In the genomic region with DNA sequence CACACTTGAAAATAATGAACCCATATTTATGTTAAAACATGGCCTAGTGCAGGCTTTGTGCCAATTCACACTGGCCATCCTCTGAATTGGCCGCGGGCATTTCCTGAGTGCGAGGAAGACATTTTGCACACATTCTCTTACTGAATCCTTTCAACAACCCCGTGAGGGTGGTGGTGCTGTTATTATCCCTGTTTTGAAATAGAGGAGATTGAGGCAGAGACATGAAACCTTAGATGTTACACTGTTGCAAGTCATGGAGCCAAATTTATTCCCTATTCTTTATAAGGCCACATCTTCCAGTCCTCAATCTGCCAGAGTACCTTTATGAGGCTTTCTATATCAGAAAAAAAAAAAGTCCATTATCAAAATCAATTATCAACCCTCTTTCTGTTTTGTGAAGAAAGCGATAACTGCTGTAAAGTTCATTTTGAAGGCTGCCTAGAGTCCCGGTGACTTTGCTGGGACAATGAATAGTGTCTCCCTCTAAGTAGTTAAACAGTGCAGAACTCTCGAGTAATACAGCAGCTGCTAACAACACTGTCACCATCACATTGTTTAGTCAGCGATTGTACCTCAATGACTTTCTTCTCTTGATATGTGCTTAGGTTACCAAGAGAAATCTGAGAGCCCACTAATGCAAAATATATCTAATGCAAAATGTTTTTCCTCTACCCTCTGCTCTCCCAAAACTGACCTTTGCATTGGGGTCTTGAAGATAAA, we compare ENCODE assay signal across 27 cellular contexts.
DNase-seq lines count a peak whose midpoint lies in the region; ATAC-seq and TF ChIP-seq lines count a peak whose summit lies in the region.
"Had no signal": no experiment of that assay in that cellular context is flagged by ENCODE, and none has a peak within 500 bp of the region (broad histone marks: within the 10 kb centered on the region; RNA-seq: fewer than 3 reads in every experiment).

No MANE protein-coding gene starts in this region.

- no peak overlapping the region for H3K4me3 ChIP-seq in SK-N-SH (ENCODE audit: low read depth in 2 of 2, low read length in 1 of 2)
- H3K4me3 ChIP-seq: A549; BLaER1 treated with 17β-estradiol and CSF1 and Interleukin-3, amounts not matched to agents 10 nM and 100 nM; GM12878; PC-9 had no signal

- TF ChIP-seq RAD21 in SK-N-SH (IDR thresholded peaks at IDR 0.05; ENCODE audit: low read length): no peak

- no peak for DNase-seq in SK-N-SH
- DNase-seq in NCI-H345 (lab: John Stamatoyannopoulos, UW): peak; percentile 23
- DNase-seq in myocyte (ENCODE audit: low read depth): peak; percentile 24
- DNase-seq in cortex of kidney (lab: John Stamatoyannopoulos, UW): no peak
- no peak for DNase-seq in osteocyte (ENCODE audit: extremely low spot score, unreplicated experiment)
- DNase-seq: AML-193; CD4-positive, alpha-beta T cell; EL; GDM1; Karpas-422; NCI-H1092 treated with DMSO at 0.1 percent for 48 hours; NCI-H1436; NCI-H187; NCI-H2081 treated with DMSO at 0.1 percent for 48 hours; NCI-H524; NCI-H748 treated with DMSO at 0.1 percent for 48 hours; NK-92 treated with Interleukin-12 subunit alpha and Interleukin-12 subunit beta, amount 100 ng/mL, for 24 hours; PC-9; RPMI8226; SW 1271; T-helper 17 cell had no signal

- H3K27me3 Mint-ChIP-seq in osteocyte (ENCODE audit: unreplicated experiment): peaks cover 2% of the 10 kb centered on the region
- H3K27me3 Mint-ChIP-seq: CD4-positive, alpha-beta T cell; T-helper 17 cell had no signal

- POLR2A ChIA-PET in SK-N-SH (lab: Yijun Ruan, JAX): no interaction called here

- no peak for TF ChIP-seq EP300 in SK-N-SH (IDR thresholded peaks at IDR 0.05; ENCODE audit: borderline replicate concordance in 1 of 2, low read depth in 1 of 2, low read length in 1 of 2)

- no peaks in the 10 kb centered on the region for H3K9me3 ChIP-seq in SK-N-SH
- H3K9me3 ChIP-seq: A549; BLaER1 treated with 17β-estradiol and CSF1 and Interleukin-3, amounts not matched to agents 10 nM and 100 nM had no signal

- peaks cover 3% of the 10 kb centered on the region for H3K36me3 Mint-ChIP-seq in osteocyte (ENCODE audit: unreplicated experiment)

- H3K4me1 Mint-ChIP-seq in osteocyte (ENCODE audit: unreplicated experiment): peaks cover 16% of the 10 kb centered on the region
- H3K4me1 Mint-ChIP-seq: T-helper 17 cell had no signal

- H3K79me2 ChIP-seq in SK-N-SH (ENCODE audit: insufficient read depth): no peaks in the 10 kb centered on the region

- no peaks in the 10 kb centered on the region for H3F3A ChIP-seq in SK-N-SH (replicated peaks; ENCODE audit: insufficient read depth)

- H3K36me3 ChIP-seq in SK-N-SH (replicated peaks in 1 of 2; ENCODE audit: control insufficient read depth in 1 of 2, insufficient read depth in 2 of 2, low read length in 1 of 2): no peaks in the 10 kb centered on the region
- H3K36me3 ChIP-seq: BLaER1 treated with 17β-estradiol and CSF1 and Interleukin-3, amounts not matched to agents 10 nM and 100 nM had no signal

- H3K4me3 Mint-ChIP-seq in osteocyte (ENCODE audit: unreplicated experiment): no peak overlapping the region
- H3K4me3 Mint-ChIP-seq: CD4-positive, alpha-beta T cell; T-helper 17 cell had no signal

- TF ChIP-seq CTCF in SK-N-SH (IDR thresholded peaks at IDR 0.05) (no peak), osteocyte (IDR thresholded peaks at IDR 0.05) (no peak)

- H3K27me3 ChIP-seq in SK-N-SH (ENCODE audit: insufficient read depth): peaks cover 18% of the 10 kb centered on the region; the same call in 1 of the 2 replicates
- H3K27me3 ChIP-seq: BLaER1 treated with 17β-estradiol and CSF1 and Interleukin-3, amounts not matched to agents 10 nM and 100 nM had no signal

- H3K27ac Mint-ChIP-seq in osteocyte (ENCODE audit: unreplicated experiment): no peak overlapping the region
- H3K27ac Mint-ChIP-seq: CD4-positive, alpha-beta T cell; T-helper 17 cell had no signal

- no peaks in the 10 kb centered on the region for H4K20me1 ChIP-seq in SK-N-SH (ENCODE audit: insufficient read depth)
- H4K20me1 ChIP-seq: BLaER1 treated with 17β-estradiol and CSF1 and Interleukin-3, amounts not matched to agents 10 nM and 100 nM had no signal

- 20% methylated on average over 8 of the region's 8 CpGs for WGBS in SK-N-SH (ENCODE audit: low lambda C conversion rate)

- H3K9ac ChIP-seq in SK-N-SH: no peak overlapping the region
- H3K9ac ChIP-seq: BLaER1 treated with 17β-estradiol and CSF1 and Interleukin-3, amounts not matched to agents 10 nM and 100 nM had no signal

- H3K4me2 ChIP-seq in SK-N-SH: no peak overlapping the region
- H3K4me2 ChIP-seq: A549, PC-9 had no signal

- no peaks in the 10 kb centered on the region for H3K9me3 Mint-ChIP-seq in osteocyte (ENCODE audit: unreplicated experiment)

- H3K27ac ChIP-seq in SK-N-SH (ENCODE audit: low read depth in 2 of 2, low read length in 1 of 2): no peak overlapping the region
- H3K27ac ChIP-seq: A549; BLaER1 treated with 17β-estradiol and CSF1 and Interleukin-3, amounts not matched to agents 10 nM and 100 nM; PC-9 had no signal

- H3K9me2 ChIP-seq in SK-N-SH: no peaks in the 10 kb centered on the region

- CTCF ChIA-PET in SK-N-SH (lab: Yijun Ruan, JAX): no interaction called here

- no peak for ATAC-seq in SK-N-SH treated with all-trans-retinoic acid at 6 μM for 48 hours
- no peak for ATAC-seq in HG02798 (IDR thresholded peaks at IDR 0.05; ENCODE audit: poor library complexity, unreplicated experiment)
- ATAC-seq: A549, GM12878, HepG2, T-helper 17 cell had no signal

- 0 out of 2 replicates have a peak overlapping the region, but pooled peaks have one; percentile 14 for H2AFZ ChIP-seq in SK-N-SH (ENCODE audit: low read depth)
- H2AFZ ChIP-seq: PC-9 had no signal

- no peaks in the 10 kb centered on the region for H3K4me1 ChIP-seq in SK-N-SH (ENCODE audit: control insufficient read depth in 1 of 2, insufficient read depth in 2 of 2, low read depth in 1 of 2, low read length in 1 of 2)
- H3K4me1 ChIP-seq: A549 had no signal

TF ChIP-seq in SK-N-SH, 30 proteins besides CTCF, POLR2A, EP300 and RAD21:
- no peak for TF ChIP-seq MXI1 (IDR thresholded peaks at IDR 0.05; ENCODE audit: low read depth, low read length)

TF ChIP-seq in SK-N-SH treated with all-trans-retinoic acid at 6 μM for 48 hours, 23 proteins besides CTCF, POLR2A, EP300 and RAD21:
- no peak for TF ChIP-seq BACH2 (CRISPR knock-in tag; IDR thresholded peaks at IDR 0.05; ENCODE audit: borderline replicate concordance)
- TF ChIP-seq ZNF565 (CRISPR knock-in tag; conservative IDR thresholded peaks at IDR 0.05; ENCODE audit: low read depth): no peak
- TF ChIP-seq ZNF70 (CRISPR knock-in tag; IDR thresholded peaks at IDR 0.05): no peak
- TF ChIP-seq ZC3H10 (CRISPR knock-in tag; IDR thresholded peaks at IDR 0.05): no peak
- no peak for TF ChIP-seq RARB (CRISPR knock-in tag; IDR thresholded peaks at IDR 0.05)
- TF ChIP-seq, protein P1, sequence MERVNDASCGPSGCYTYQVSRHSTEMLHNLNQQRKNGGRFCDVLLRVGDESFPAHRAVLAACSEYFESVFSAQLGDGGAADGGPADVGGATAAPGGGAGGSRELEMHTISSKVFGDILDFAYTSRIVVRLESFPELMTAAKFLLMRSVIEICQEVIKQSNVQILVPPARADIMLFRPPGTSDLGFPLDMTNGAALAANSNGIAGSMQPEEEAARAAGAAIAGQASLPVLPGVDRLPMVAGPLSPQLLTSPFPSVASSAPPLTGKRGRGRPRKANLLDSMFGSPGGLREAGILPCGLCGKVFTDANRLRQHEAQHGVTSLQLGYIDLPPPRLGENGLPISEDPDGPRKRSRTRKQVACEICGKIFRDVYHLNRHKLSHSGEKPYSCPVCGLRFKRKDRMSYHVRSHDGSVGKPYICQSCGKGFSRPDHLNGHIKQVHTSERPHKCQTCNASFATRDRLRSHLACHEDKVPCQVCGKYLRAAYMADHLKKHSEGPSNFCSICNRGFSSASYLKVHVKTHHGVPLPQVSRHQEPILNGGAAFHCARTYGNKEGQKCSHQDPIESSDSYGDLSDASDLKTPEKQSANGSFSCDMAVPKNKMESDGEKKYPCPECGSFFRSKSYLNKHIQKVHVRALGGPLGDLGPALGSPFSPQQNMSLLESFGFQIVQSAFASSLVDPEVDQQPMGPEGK (CRISPR knock-in tag; IDR thresholded peaks at IDR 0.05; ENCODE audit: borderline replicate concordance): no peak
- no peak for TF ChIP-seq CSDC2 (CRISPR knock-in tag; IDR thresholded peaks at IDR 0.05)
- no peak for TF ChIP-seq ISL1 (CRISPR knock-in tag; IDR thresholded peaks at IDR 0.05)
- TF ChIP-seq SNAI2 (CRISPR knock-in tag; IDR thresholded peaks at IDR 0.05): no peak

Comparison
In these comparisons a context has a peak if more than half of its experiments do, and no peak if none do; other contexts are left out.
1. DNase-seq: peak in NCI-H345 (single experiment) and myocyte (single experiment); none in SK-N-SH (single experiment), cortex of kidney (single experiment) and osteocyte (single experiment).